In the genomic region with DNA sequence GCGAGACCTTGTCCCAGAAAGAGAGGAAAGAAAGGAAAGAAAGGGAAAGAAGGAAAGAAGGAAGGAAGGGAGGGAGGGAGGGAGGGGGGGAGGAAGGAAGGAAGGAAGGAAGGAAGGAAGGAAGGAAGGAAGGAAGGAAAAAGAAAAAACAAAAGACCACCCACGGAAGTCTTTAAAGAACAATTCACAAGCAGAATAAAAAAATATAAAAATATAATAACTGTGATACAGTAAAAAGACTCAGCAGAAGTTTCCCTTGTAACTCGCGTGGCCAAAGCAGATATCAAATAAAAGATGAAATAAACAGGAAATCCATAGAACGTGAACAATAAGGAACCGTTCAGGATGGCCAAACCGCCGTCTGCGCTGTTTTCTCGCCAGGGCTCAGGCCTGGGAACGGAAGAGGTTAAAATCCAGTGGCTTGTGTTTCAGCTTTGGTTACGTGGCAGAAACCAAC, we compare ENCODE assay signal across 1 cellular context.
A peak's percentile ranks its signal among the peaks of the same experiment; 100 is the strongest.
TF ChIP-seq lines count a peak whose summit lies in the region.

No MANE protein-coding gene starts in this region.

TF ChIP-seq in HepG2, 621 proteins besides CTCF, POLR2A, EP300 and RAD21 (continued from another document and continues in another):
- TF ChIP-seq RERE (CRISPR knock-in tag; IDR thresholded peaks at IDR 0.05; ENCODE audit: low read depth) (no peak), NFIB (CRISPR knock-in tag; IDR thresholded peaks at IDR 0.05; ENCODE audit: borderline replicate concordance) (no peak), BCL6 (CRISPR knock-in tag; IDR thresholded peaks at IDR 0.05) (0 out of 2 replicates have a peak, but pooled peaks have one; percentile 31), ZFX (CRISPR knock-in tag; IDR thresholded peaks at IDR 0.05; ENCODE audit: low read depth) (no peak), ZNF574 (CRISPR knock-in tag; IDR thresholded peaks at IDR 0.05) (no peak), NFYB (CRISPR knock-in tag; IDR thresholded peaks at IDR 0.05) (peak; percentile 55; the same call in 1 of the 2 replicates), BRCA1 (CRISPR knock-in tag; IDR thresholded peaks at IDR 0.05) (no peak), SIX4 (CRISPR knock-in tag; IDR thresholded peaks at IDR 0.05) (0 out of 2 replicates have a peak, but pooled peaks have one; percentile 53), PPARG (CRISPR knock-in tag; conservative IDR thresholded peaks at IDR 0.05) (0 out of 2 replicates have a peak, but pooled peaks have one; percentile 27), SRSF9 (IDR thresholded peaks at IDR 0.05; ENCODE audit: borderline replicate concordance, insufficient read depth, low read depth, low read length, poor library complexity, severe bottlenecking) (no peak), ZNF44 (CRISPR knock-in tag; IDR thresholded peaks at IDR 0.05) (no peak), CEBPG (CRISPR knock-in tag; IDR thresholded peaks at IDR 0.05) (0 out of 2 replicates have a peak, but pooled peaks have one; percentile 4), ZSCAN9 (CRISPR knock-in tag; IDR thresholded peaks at IDR 0.05; ENCODE audit: borderline replicate concordance) (0 out of 2 replicates have a peak, but pooled peaks have one; percentile 53), NR2C2 (CRISPR knock-in tag; IDR thresholded peaks at IDR 0.05; ENCODE audit: borderline replicate concordance) (0 out of 2 replicates have a peak, but pooled peaks have one; percentile 7), GABPB1 (CRISPR knock-in tag; IDR thresholded peaks at IDR 0.05) (no peak), ZNF335 (CRISPR knock-in tag; IDR thresholded peaks at IDR 0.05) (0 out of 2 replicates have a peak, but pooled peaks have one; percentile 21), ZNF569 (CRISPR knock-in tag; IDR thresholded peaks at IDR 0.05; ENCODE audit: borderline replicate concordance) (no peak), ZNF124 (CRISPR knock-in tag; IDR thresholded peaks at IDR 0.05) (no peak), E2F2 (CRISPR knock-in tag; IDR thresholded peaks at IDR 0.05; ENCODE audit: borderline replicate concordance) (no peak), SKI (IDR thresholded peaks at IDR 0.05; ENCODE audit: partially characterized antibody) (no peak), MAFF (IDR thresholded peaks at IDR 0.05; ENCODE audit: low read depth, low read length) (no peak), FOXC1 (CRISPR knock-in tag; IDR thresholded peaks at IDR 0.05; ENCODE audit: borderline replicate concordance) (peak; percentile 11; the same call in 1 of the 2 replicates), CBX1 (IDR thresholded peaks at IDR 0.05; ENCODE audit: low read depth) (no peak), KDM3A (CRISPR knock-in tag; IDR thresholded peaks at IDR 0.05; ENCODE audit: low read depth) (no peak), FOSL2 (CRISPR knock-in tag; IDR thresholded peaks at IDR 0.05) (peak; percentile 28; the same call in 1 of the 2 replicates), ZNF282 (IDR thresholded peaks at IDR 0.05; ENCODE audit: partially characterized antibody) (no peak), ZNF451 (CRISPR knock-in tag; IDR thresholded peaks at IDR 0.05) (0 out of 2 replicates have a peak, but pooled peaks have one; percentile 10), HHEX (CRISPR knock-in tag; IDR thresholded peaks at IDR 0.05) (no peak), ZNF652 (CRISPR knock-in tag; IDR thresholded peaks at IDR 0.05; ENCODE audit: borderline replicate concordance, low read depth) (peak; percentile 97), KLF16 (CRISPR knock-in tag; IDR thresholded peaks at IDR 0.05) (0 out of 4 replicates have a peak, but pooled peaks of 1 of the 2 experiments have one; percentile 12), CBFB (CRISPR knock-in tag; IDR thresholded peaks at IDR 0.05) (no peak), MIER2 (CRISPR knock-in tag; IDR thresholded peaks at IDR 0.05) (0 out of 2 replicates have a peak, but pooled peaks have one; percentile 15), GATAD1 (CRISPR knock-in tag; IDR thresholded peaks at IDR 0.05) (no peak), PCBP2 (optimal IDR thresholded peaks at IDR 0.05; ENCODE audit: low read depth, low read length, poor library complexity, severe bottlenecking) (peak; percentile 61), ZNF766 (CRISPR knock-in tag; IDR thresholded peaks at IDR 0.05; ENCODE audit: borderline replicate concordance) (no peak), CCDC6 (CRISPR knock-in tag; IDR thresholded peaks at IDR 0.05) (0 out of 2 replicates have a peak, but pooled peaks have one; percentile 2), TAF1 (CRISPR knock-in tag; IDR thresholded peaks at IDR 0.05) (no peak), ZNF143 (CRISPR knock-in tag; IDR thresholded peaks at IDR 0.05) (no peak), MED1 (CRISPR knock-in tag; IDR thresholded peaks at IDR 0.05) (0 out of 2 replicates have a peak, but pooled peaks have one; percentile 30), HNF4A (CRISPR knock-in tag; IDR thresholded peaks at IDR 0.05) (peak; percentile 22; the same call in 1 of the 2 replicates)
- TF ChIP-seq, protein P1, sequence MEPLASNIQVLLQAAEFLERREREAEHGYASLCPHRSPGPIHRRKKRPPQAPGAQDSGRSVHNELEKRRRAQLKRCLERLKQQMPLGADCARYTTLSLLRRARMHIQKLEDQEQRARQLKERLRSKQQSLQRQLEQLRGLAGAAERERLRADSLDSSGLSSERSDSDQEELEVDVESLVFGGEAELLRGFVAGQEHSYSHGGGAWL (CRISPR knock-in tag; IDR thresholded peaks at IDR 0.05), result 0 out of 2 replicates have a peak, but pooled peaks have one; percentile 12
- TF ChIP-seq, protein P2, sequence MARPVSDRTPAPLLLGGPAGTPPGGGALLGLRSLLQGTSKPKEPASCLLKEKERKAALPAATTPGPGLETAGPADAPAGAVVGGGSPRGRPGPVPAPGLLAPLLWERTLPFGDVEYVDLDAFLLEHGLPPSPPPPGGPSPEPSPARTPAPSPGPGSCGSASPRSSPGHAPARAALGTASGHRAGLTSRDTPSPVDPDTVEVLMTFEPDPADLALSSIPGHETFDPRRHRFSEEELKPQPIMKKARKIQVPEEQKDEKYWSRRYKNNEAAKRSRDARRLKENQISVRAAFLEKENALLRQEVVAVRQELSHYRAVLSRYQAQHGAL (CRISPR knock-in tag; IDR thresholded peaks at IDR 0.05; ENCODE audit: not compliant biosample characterization), result no peak
- TF ChIP-seq, protein P3, sequence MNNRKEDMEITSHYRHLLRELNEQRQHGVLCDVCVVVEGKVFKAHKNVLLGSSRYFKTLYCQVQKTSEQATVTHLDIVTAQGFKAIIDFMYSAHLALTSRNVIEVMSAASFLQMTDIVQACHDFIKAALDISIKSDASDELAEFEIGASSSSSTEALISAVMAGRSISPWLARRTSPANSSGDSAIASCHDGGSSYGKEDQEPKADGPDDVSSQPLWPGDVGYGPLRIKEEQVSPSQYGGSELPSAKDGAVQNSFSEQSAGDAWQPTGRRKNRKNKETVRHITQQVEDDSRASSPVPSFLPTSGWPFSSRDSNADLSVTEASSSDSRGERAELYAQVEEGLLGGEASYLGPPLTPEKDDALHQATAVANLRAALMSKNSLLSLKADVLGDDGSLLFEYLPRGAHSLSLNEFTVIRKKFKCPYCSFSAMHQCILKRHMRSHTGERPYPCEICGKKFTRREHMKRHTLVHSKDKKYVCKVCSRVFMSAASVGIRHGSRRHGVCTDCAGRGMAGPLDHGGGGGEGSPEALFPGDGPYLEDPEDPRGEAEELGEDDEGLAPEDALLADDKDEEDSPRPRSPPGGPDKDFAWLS (CRISPR knock-in tag; IDR thresholded peaks at IDR 0.05; ENCODE audit: borderline replicate concordance), result no peak
- TF ChIP-seq, protein P4, sequence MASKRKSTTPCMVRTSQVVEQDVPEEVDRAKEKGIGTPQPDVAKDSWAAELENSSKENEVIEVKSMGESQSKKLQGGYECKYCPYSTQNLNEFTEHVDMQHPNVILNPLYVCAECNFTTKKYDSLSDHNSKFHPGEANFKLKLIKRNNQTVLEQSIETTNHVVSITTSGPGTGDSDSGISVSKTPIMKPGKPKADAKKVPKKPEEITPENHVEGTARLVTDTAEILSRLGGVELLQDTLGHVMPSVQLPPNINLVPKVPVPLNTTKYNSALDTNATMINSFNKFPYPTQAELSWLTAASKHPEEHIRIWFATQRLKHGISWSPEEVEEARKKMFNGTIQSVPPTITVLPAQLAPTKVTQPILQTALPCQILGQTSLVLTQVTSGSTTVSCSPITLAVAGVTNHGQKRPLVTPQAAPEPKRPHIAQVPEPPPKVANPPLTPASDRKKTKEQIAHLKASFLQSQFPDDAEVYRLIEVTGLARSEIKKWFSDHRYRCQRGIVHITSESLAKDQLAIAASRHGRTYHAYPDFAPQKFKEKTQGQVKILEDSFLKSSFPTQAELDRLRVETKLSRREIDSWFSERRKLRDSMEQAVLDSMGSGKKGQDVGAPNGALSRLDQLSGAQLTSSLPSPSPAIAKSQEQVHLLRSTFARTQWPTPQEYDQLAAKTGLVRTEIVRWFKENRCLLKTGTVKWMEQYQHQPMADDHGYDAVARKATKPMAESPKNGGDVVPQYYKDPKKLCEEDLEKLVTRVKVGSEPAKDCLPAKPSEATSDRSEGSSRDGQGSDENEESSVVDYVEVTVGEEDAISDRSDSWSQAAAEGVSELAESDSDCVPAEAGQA (IDR thresholded peaks at IDR 0.05; ENCODE audit: low read depth), result no peak
- TF ChIP-seq, protein P4 (CRISPR knock-in tag; IDR thresholded peaks at IDR 0.05; ENCODE audit: borderline replicate concordance), result no peak
